17 cellular contexts compared by ENCODE assay signal in the genomic region with DNA sequence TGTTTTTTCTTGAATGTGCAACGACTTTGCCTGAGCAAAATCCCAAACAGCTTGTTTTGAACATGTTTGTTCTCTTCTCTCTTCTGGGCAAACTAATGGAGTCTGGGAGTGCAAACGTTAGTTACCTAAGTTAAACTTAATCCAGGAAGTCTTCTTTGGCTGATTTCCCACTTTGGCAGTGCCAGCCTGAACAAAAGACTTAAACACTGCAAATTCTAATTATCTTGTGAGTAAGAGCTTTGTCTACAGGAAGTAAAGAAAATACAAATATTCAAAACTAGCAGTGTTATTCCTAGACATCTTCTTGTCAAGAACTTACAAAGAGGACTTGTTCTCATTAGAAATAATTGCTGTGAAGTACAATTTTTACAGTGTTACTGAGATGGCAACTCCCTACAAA. TPM values are rescaled to one million over a fixed set of nuclear protein-coding genes. Genes with fewer than 3 reads are reported as not detected.
DNase-seq lines count a peak whose midpoint lies in the region; ATAC-seq and TF ChIP-seq lines count a peak whose summit lies in the region.
"Had no signal": no experiment of that assay in that cellular context is flagged by ENCODE, and none has a peak within 500 bp of the region (broad histone marks: within the 10 kb centered on the region; RNA-seq: fewer than 3 reads in every experiment).

No MANE protein-coding gene starts in this region.

- no peak for TF ChIP-seq CTCF in DOHH2 (IDR thresholded peaks at IDR 0.05; ENCODE audit: low read depth, low read length, poor library complexity, severe bottlenecking)
- TF ChIP-seq CTCF in prostate gland (IDR thresholded peaks at IDR 0.05) = no peak

- no peak overlapping the region for H3K4me3 Mint-ChIP-seq in naive thymus-derived CD8-positive, alpha-beta T cell
- H3K4me3 Mint-ChIP-seq: natural killer cell had no signal

- H3K9me3 ChIP-seq in DOHH2 (ENCODE audit: control insufficient read depth, insufficient read depth, low read length) = no peaks in the 10 kb centered on the region; the same call in 1 of the 2 replicates
- no peaks in the 10 kb centered on the region for H3K9me3 ChIP-seq in prostate gland
- H3K9me3 ChIP-seq: tibial artery had no signal

- no peaks in the 10 kb centered on the region for H4K20me1 ChIP-seq in DOHH2 (ENCODE audit: control insufficient read depth, insufficient read depth, low read depth, low read length)

- H3K4me1 Mint-ChIP-seq in naive thymus-derived CD8-positive, alpha-beta T cell = peaks cover 0 to 6% (median 6%) of the 10 kb centered on the region in 4 donors

- no peaks in the 10 kb centered on the region for H3K9me3 Mint-ChIP-seq in naive thymus-derived CD8-positive, alpha-beta T cell
- H3K9me3 Mint-ChIP-seq: natural killer cell had no signal

- H3K27me3 ChIP-seq in DOHH2 (ENCODE audit: control insufficient read depth, low read length) (peaks cover 5% of the 10 kb centered on the region; the same call in 1 of the 2 replicates), prostate gland (replicated peaks; ENCODE audit: insufficient read depth) (no peaks in the 10 kb centered on the region)
- H3K27me3 ChIP-seq: tibial artery had no signal

- 0 out of 2 replicates have a peak overlapping the region, but pooled peaks have one; percentile 3 for H3K4me2 ChIP-seq in DOHH2 (ENCODE audit: low read length)

- ATAC-seq in GM21367 (IDR thresholded peaks at IDR 0.05; ENCODE audit: unreplicated experiment) (no peak), GM18858 (IDR thresholded peaks at IDR 0.05; ENCODE audit: unreplicated experiment) (no peak), left colon (no peak)
- no peak for ATAC-seq in naive thymus-derived CD8-positive, alpha-beta T cell
- ATAC-seq: natural killer cell, right cardiac atrium had no signal

- no peaks in the 10 kb centered on the region for H3K36me3 Mint-ChIP-seq in naive thymus-derived CD8-positive, alpha-beta T cell
- H3K36me3 Mint-ChIP-seq: natural killer cell had no signal

- WGBS in prostate gland = 14% methylated on average over 2 of the region's 2 CpGs

- H3K27me3 Mint-ChIP-seq in naive thymus-derived CD8-positive, alpha-beta T cell = no peaks in the 10 kb centered on the region

- H3K4me3 ChIP-seq in DOHH2 (ENCODE audit: low read length) = no peak overlapping the region
- no peak overlapping the region for H3K4me3 ChIP-seq in prostate gland
- H3K4me3 ChIP-seq: tibial artery had no signal

- H3K27ac ChIP-seq in DOHH2 (ENCODE audit: low read depth, low read length) = no peak overlapping the region
- peak overlapping the region; percentile 82 for H3K27ac ChIP-seq in epithelial cell of prostate
- H3K27ac ChIP-seq in prostate gland = peak overlapping the region in 1 of 2 donors; percentile 38
- H3K27ac ChIP-seq: tibial artery had no signal

- peaks cover 9% of the 10 kb centered on the region for H3K4me1 ChIP-seq in DOHH2 (ENCODE audit: control insufficient read depth, low read length)
- H3K4me1 ChIP-seq in prostate gland (replicated peaks) = no peaks in the 10 kb centered on the region
- H3K4me1 ChIP-seq: tibial artery had no signal

- POLR2A ChIA-PET in naive thymus-derived CD8-positive, alpha-beta T cell (lab: Charles Lee) = no interaction called here

- no peak for TF ChIP-seq POLR2A in prostate gland (IDR thresholded peaks at IDR 0.05)

- DNase-seq in RPMI7951 (ENCODE audit: low read depth) = peak; percentile 23
- DNase-seq in epithelial cell of prostate (ENCODE audit: low read depth, low spot score) = no peak
- DNase-seq in prostate gland (ENCODE audit: low spot score) = peak; percentile 24
- no peak for DNase-seq in left colon
- DNase-seq in naive thymus-derived CD8-positive, alpha-beta T cell = no peak
- DNase-seq: activated gamma-delta T cell treated with Interleukin-2 at 50 U/mL for 16 hours, DMS53, hippocampal formation, Kasumi-1, natural killer cell, NCI-H187, NCI-H510A, right cardiac atrium, tibial artery had no signal

- no peaks in the 10 kb centered on the region for H3K36me3 ChIP-seq in DOHH2 (ENCODE audit: control insufficient read depth, low read length)
- H3K36me3 ChIP-seq in prostate gland = no peaks in the 10 kb centered on the region
- H3K36me3 ChIP-seq: tibial artery had no signal

- H3K27ac Mint-ChIP-seq in naive thymus-derived CD8-positive, alpha-beta T cell = no peak overlapping the region
- H3K27ac Mint-ChIP-seq: natural killer cell had no signal

- no peaks in the 10 kb centered on the region for H3K9me2 ChIP-seq in DOHH2 (replicated peaks; ENCODE audit: control insufficient read depth, low read length)

- H3F3A ChIP-seq in DOHH2 (ENCODE audit: control insufficient read depth, insufficient read depth) = no peaks in the 10 kb centered on the region

- no peaks in the 10 kb centered on the region for H3K79me2 ChIP-seq in DOHH2 (ENCODE audit: control insufficient read depth, low read length)

- intact Hi-C loops in prostate gland (cut with DNase I) (no loop called here), left colon (cut with DNase I, micrococcal nuclease) (no loop called here)

RNA-seq across cellular contexts. Expression of a gene that starts 16.7 kb away (rescaled TPM):
- 19.9 and 28.5 TPM in 2 replicates for total RNA-seq in RPMI7951 (2014; rRNA removed; shearing (Covaris generic))
- total RNA-seq in prostate gland = 10 to 100 TPM; 19.4 to 26.1 TPM
- 10 to 100 TPM; 15.4 to 16.0 TPM for total RNA-seq in left colon
- total RNA-seq in naive thymus-derived CD8-positive, alpha-beta T cell = 10 to 100 TPM; 46.0 to 51.0 TPM
- polyA plus RNA-seq in naive thymus-derived CD8-positive, alpha-beta T cell = 10 to 100 TPM; 24.2 to 37.0 (median 31.0) TPM

RNA-seq across cellular contexts. Expression of a gene that starts 46.5 kb away (rescaled TPM):
- total RNA-seq in RPMI7951 (2014; rRNA removed; shearing (Covaris generic)) = 38.9 and 48.4 TPM in 2 replicates
- total RNA-seq in prostate gland (100 to 1,000 TPM in 1 of 2 donors, 10 to 100 TPM in 1; 76.3 to 131 TPM), left colon (100 to 1,000 TPM in 1 of 2 donors, 10 to 100 TPM in 1; 75.7 to 114 TPM)
- 10 to 100 TPM; 65.8 to 70.6 TPM for total RNA-seq in naive thymus-derived CD8-positive, alpha-beta T cell
- polyA plus RNA-seq in naive thymus-derived CD8-positive, alpha-beta T cell = 10 to 100 TPM; 19.6 to 24.5 (median 23.7) TPM

Comparison
In these comparisons a context has a peak if more than half of its experiments do, and no peak if none do; other contexts are left out.
1. DNase-seq: peak in RPMI7951 (single experiment) and prostate gland (single experiment); none in epithelial cell of prostate (single experiment), left colon (0 of 2) and naive thymus-derived CD8-positive, alpha-beta T cell (0 of 10).